Comparison of ENCODE assay signal across 19 cellular contexts in the genomic region with DNA sequence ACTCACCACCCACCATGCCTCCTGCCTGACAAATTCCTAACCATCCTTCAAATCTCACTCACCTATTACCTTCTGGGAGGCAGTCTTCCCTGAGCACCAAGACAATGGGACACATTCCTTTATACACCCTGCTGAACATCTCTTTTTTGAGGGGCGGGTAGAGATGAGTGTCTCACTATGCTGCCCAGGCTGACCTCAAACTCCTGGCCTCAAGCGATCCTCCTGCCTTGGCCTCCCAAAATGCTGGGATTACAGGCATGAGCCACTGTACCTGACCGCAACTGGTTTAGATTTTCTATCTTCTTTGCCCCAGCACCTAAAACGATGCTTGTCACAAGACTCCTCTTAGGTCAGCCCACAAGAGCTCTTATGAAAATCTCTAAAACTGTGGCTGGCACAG. TPM values are rescaled to one million over a fixed set of nuclear protein-coding genes. Genes with fewer than 3 reads are reported as not detected.
DNase-seq lines count a peak whose midpoint lies in the region; ATAC-seq, FAIRE-seq and TF ChIP-seq lines count a peak whose summit lies in the region.
"Had no signal": no experiment of that assay in that cellular context is flagged by ENCODE, and none has a peak within 500 bp of the region (broad histone marks: within the 10 kb centered on the region; RNA-seq: fewer than 3 reads in every experiment).

No MANE protein-coding gene starts in this region.

- H3K79me2 ChIP-seq in K562 (ENCODE audit: control insufficient read depth, insufficient read depth, low read length), result peaks cover 14% of the 10 kb centered on the region

- H3K4me1 ChIP-seq in HEK293 (ENCODE audit: control insufficient read depth, insufficient read depth, low read length), result no peaks in the 10 kb centered on the region
- peaks cover 0 to 12% of the 10 kb centered on the region in 2 experiments; a peak in 3 of 5 replicates for H3K4me1 ChIP-seq in K562 (replicated peaks in 1 of 2; ENCODE audit: control insufficient read depth in 2 of 2, insufficient read depth in 2 of 2, low read length in 2 of 2)
- H3K4me1 ChIP-seq in spleen, result peaks cover 0 to 11% (median 0%) of the 10 kb centered on the region in 6 donors

- H3K4me1 Mint-ChIP-seq in Calu3 (ENCODE audit: low read depth, unreplicated experiment), result peaks cover 12% of the 10 kb centered on the region

- no peaks in the 10 kb centered on the region for H4K20me1 ChIP-seq in K562 (replicated peaks; ENCODE audit: control insufficient read depth, insufficient read depth, low read length)

- DNase-seq in Calu3, result no peak
- DNase-seq in K562 (ENCODE audit: extremely low read depth in 1 of 4, low spot score in 3 of 4), result no peak
- peak; percentile 24 for DNase-seq in spleen
- no peak for DNase-seq in GOT3 (lab: John Stamatoyannopoulos, UW)
- no peak for DNase-seq in germinal center (ENCODE audit: low spot score)
- DNase-seq: C1 segment of cervical spinal cord; CD4-positive, alpha-beta memory T cell; COR-L47; DMS153; DND-41; GM23248 had no signal

- in situ Hi-C loops in K562 (cut with MboI), result loop anchor here (10.0 kb wide), 1 partner anchor 179 kb away; no protein-coding TSS in a partner anchor

- H3K9me3 ChIP-seq in HEK293 (ENCODE audit: control insufficient read depth, insufficient read depth, low read depth, low read length) (no peaks in the 10 kb centered on the region), K562 (replicated peaks; ENCODE audit: control insufficient read depth, insufficient read depth, low read depth, low read length) (no peaks in the 10 kb centered on the region), spleen (no peaks in the 10 kb centered on the region)
- H3K9me3 ChIP-seq: HAP-1 had no signal

- H3K36me3 ChIP-seq in HEK293 (ENCODE audit: control insufficient read depth in 2 of 2, insufficient read depth in 1 of 2, low read length in 2 of 2), result peaks cover 0 to 19% of the 10 kb centered on the region in 2 experiments; a peak in 1 of 3 replicates
- H3K36me3 ChIP-seq in K562 (ENCODE audit: control insufficient read depth, insufficient read depth, low read length), result peaks cover 18% of the 10 kb centered on the region
- peaks cover 0 to 10% (median 1%) of the 10 kb centered on the region in 6 donors for H3K36me3 ChIP-seq in spleen

- peaks cover under 1% of the 10 kb centered on the region for H3K36me3 Mint-ChIP-seq in Calu3 (ENCODE audit: insufficient read depth, unreplicated experiment)

- CTCF ChIA-PET in Calu3 (lab: Charles Lee) (interaction anchor here (0.6 to 0.7 kb wide), 2 partner anchors 118 to 556 kb away, joined by 3 read pairs; no protein-coding TSS in a partner anchor), HEK293 (lab: Yijun Ruan, JAX) (interaction anchor here (0.9 to 12.7 kb wide), 5 partner anchors 31 to 173 kb away, joined by 3 to 218 read pairs (median 4); a partner anchor contains a TSS), K562 (lab: Yijun Ruan, JAX; ENCODE audit: low intra/inter-chr PET ratio) (no interaction called here)

- TF ChIP-seq POLR2A in K562 (conservative IDR thresholded peaks at IDR 0.05) (no peak), spleen (IDR thresholded peaks at IDR 0.05) (no peak)

- H3K9ac ChIP-seq in K562 (ENCODE audit: insufficient read depth in 1 of 2, low read depth in 2 of 2, low read length in 2 of 2), result no peak overlapping the region
- H3K9ac ChIP-seq: GM23248 had no signal

- WGBS in K562 (ENCODE audit: insufficient coverage, low coverage, missing lambda C conversion rate), result 73% methylated on average over 4 of the region's 4 CpGs
- WGBS in spleen, 5 donors, result 92 to 97% (median 93%) methylated on average over 4 of the region's 4 CpGs

- FAIRE-seq in K562 (lab: Jason Lieb, UNC), result no peak
- FAIRE-seq: G401.6, GM12892, H54 had no signal

- no peaks in the 10 kb centered on the region for H3K9me3 Mint-ChIP-seq in Calu3 (ENCODE audit: low read depth, unreplicated experiment)

- BruUV-seq in Calu3 (replicated peaks; lab: Mats Ljungman, UMichigan) (no TSS peak), K562 (replicated peaks; lab: Mats Ljungman, UMichigan) (no TSS peak)

- intact Hi-C loops in Calu3 (cut with micrococcal nuclease; ENCODE audit: unreplicated experiment) (no loop called here), K562 (cut with micrococcal nuclease) (no loop called here), spleen (cut with DNase I; ENCODE audit: low total_unique reads) (no loop called here)

- no peak overlapping the region for H3K4me2 ChIP-seq in K562 (ENCODE audit: insufficient read depth, low read length)

- H3K27me3 Mint-ChIP-seq in Calu3 (ENCODE audit: unreplicated experiment), result no peaks in the 10 kb centered on the region
- H3K27me3 Mint-ChIP-seq: CD4-positive, alpha-beta memory T cell had no signal

- H3K4me3 ChIP-seq in HEK293 (ENCODE audit: low read depth, low read length) (no peak overlapping the region), K562 (no peak overlapping the region), spleen (no peak overlapping the region)
- H3K4me3 ChIP-seq: GM23248, HAP-1 had no signal

- no peak for ATAC-seq in K562

- no peak for TF ChIP-seq EP300 in K562 (IDR thresholded peaks at IDR 0.05; ENCODE audit: low read length)

- H3K4me3 Mint-ChIP-seq in Calu3 (ENCODE audit: low read depth, unreplicated experiment), result no peak overlapping the region
- H3K4me3 Mint-ChIP-seq: CD4-positive, alpha-beta memory T cell had no signal

- H3K9me1 ChIP-seq in K562 (ENCODE audit: control insufficient read depth, insufficient read depth, low read length), result no peaks in the 10 kb centered on the region

- TF ChIP-seq CTCF in Calu3 (IDR thresholded peaks at IDR 0.05; ENCODE audit: unreplicated experiment) (no peak), HEK293 (tag by site-specific recombination; IDR thresholded peaks at IDR 0.05) (no peak), K562 (IDR thresholded peaks at IDR 0.05 in 2 of 3, conservative IDR thresholded peaks at IDR 0.05 in 1 of 3; ENCODE audit: insufficient read depth in 2 of 3, low read depth in 1 of 3, low read length in 3 of 3) (no peak), spleen (IDR thresholded peaks at IDR 0.05 in 8 of 11, conservative IDR thresholded peaks at IDR 0.05 in 3 of 11) (no peak)

- H2AFZ ChIP-seq in K562 (ENCODE audit: low read depth, low read length), result no peak overlapping the region
- H2AFZ ChIP-seq: GM23248 had no signal

- POLR2A ChIA-PET in HEK293 (lab: Yijun Ruan, JAX) (interaction anchor here (1.6 to 2.0 kb wide), 2 partner anchors 8 to 30 kb away, joined by 8 read pairs; a partner anchor contains a TSS), K562 (lab: Yijun Ruan, JAX) (interaction anchor here (1.0 to 4.3 kb wide), 2 partner anchors 7 to 15 kb away, joined by 3 to 31 read pairs; a partner anchor contains a TSS)

- no peak for TF ChIP-seq RAD21 in K562 (CRISPR knock-in tag; conservative IDR thresholded peaks at IDR 0.05 in 1 of 2, IDR thresholded peaks at IDR 0.05 in 1 of 2)

- H3K27me3 ChIP-seq in K562 (ENCODE audit: control insufficient read depth in 2 of 2, insufficient read depth in 2 of 2, low read length in 2 of 2) (no peaks in the 10 kb centered on the region), spleen (replicated peaks in 1 of 7) (no peaks in the 10 kb centered on the region)

- H3K27ac ChIP-seq in HEK293 (ENCODE audit: extremely low read depth, low read depth, low read length), result no peak overlapping the region
- no peak overlapping the region for H3K27ac ChIP-seq in K562 (ENCODE audit: extremely low read depth, low read depth, low read length)
- no peak overlapping the region for H3K27ac ChIP-seq in spleen
- H3K27ac ChIP-seq: GM23248 had no signal

- peak overlapping the region; percentile 8 for H3K27ac Mint-ChIP-seq in Calu3 (ENCODE audit: unreplicated experiment)

RNA-seq across cellular contexts. Expression of a gene that starts 7.1 kb away (rescaled TPM):
- total RNA-seq in Calu3 (2022), result 68.5 and 73.5 TPM in 2 replicates
- 16.6 and 31.9 TPM in 2 replicates for total RNA-seq in K562 (2011; cell fraction: chromatin; rRNA removed; ENCODE audit: low replicate concordance)
- 45.1 and 48.4 TPM in 2 replicates for total RNA-seq in K562 (2011; cell fraction: nucleolus; rRNA removed)
- total RNA-seq in K562 (2011; cell fraction: nucleoplasm; rRNA removed), result 37.1 and 40.2 TPM in 2 replicates
- 172 and 189 TPM in 2 replicates for total RNA-seq in K562 (2014; rRNA removed)
- total RNA-seq in K562 (2014; rRNA removed; fragmentation: Illumina TruSeq; extraction: Trizol), result 86.1 and 109 TPM in 2 replicates
- total RNA-seq in K562 (2015; rRNA removed; fragmentation: Illumina TruSeq; extraction: Trizol), result 119 and 130 TPM in 2 replicates
- total RNA-seq in K562 (2021), result 159 and 166 TPM in 2 replicates
- polyA plus RNA-seq in K562 (2011; rRNA removed), result 133 and 155 TPM in 2 replicates
- polyA plus RNA-seq in K562 (2011; cell fraction: cytosol; rRNA removed), result 183 and 188 TPM in 2 replicates
- 68.3 and 76.8 TPM in 2 replicates for polyA plus RNA-seq in K562 (2011; cell fraction: nucleus; rRNA removed)
- 64.2 and 162 TPM in 2 replicates for polyA plus RNA-seq in K562 (2012)
- 158 and 183 TPM in 2 replicates for polyA plus RNA-seq in K562 (2014; fragmentation: Illumina TruSeq; extraction: Trizol)
- polyA plus RNA-seq in K562 (2014; fragmentation: Nextera tagmentation; extraction: Ambion mirVana), result 100 to 1,000 TPM; 493 to 553 TPM
- 199 and 222 TPM in 2 replicates for polyA plus RNA-seq in K562 (2014; rRNA removed)
- 67.5 and 72.6 TPM in 2 replicates for polyA minus RNA-seq in K562 (2011; rRNA and poly(A)+ RNA removed)
- polyA minus RNA-seq in K562 (2011; cell fraction: cytosol; rRNA and poly(A)+ RNA removed), result 17.3 and 37.4 TPM in 2 replicates
- polyA minus RNA-seq in K562 (2011; cell fraction: nucleus; rRNA and poly(A)+ RNA removed), result 13.5 and 21.9 TPM in 2 replicates
- total RNA-seq in spleen, result 10 to 100 TPM; 28.1 to 58.7 (median 39.0) TPM
- polyA plus RNA-seq in spleen, result 10 to 100 TPM; 38.7 to 57.4 (median 56.1) TPM

RNA-seq across cellular contexts. Expression of a gene that starts 7.9 kb away (rescaled TPM):
- total RNA-seq in Calu3 (2022) (9.5 and 12.5 TPM in 2 replicates), K562 (2014; rRNA removed) (32.0 and 36.4 TPM in 2 replicates), K562 (2014; rRNA removed; fragmentation: Illumina TruSeq; extraction: Trizol) (14.8 and 17.3 TPM in 2 replicates), K562 (2015; rRNA removed; fragmentation: Illumina TruSeq; extraction: Trizol) (16.1 and 17.8 TPM in 2 replicates), K562 (2021) (41.8 and 42.9 TPM in 2 replicates), spleen (10 to 100 TPM in 5 of 7 donors, 1 to 10 TPM in 2; 7.0 to 16.1 (median 13.0) TPM)
- 70.0 and 187 TPM in 2 replicates for total RNA-seq in K562 (2011; cell fraction: chromatin; rRNA removed; ENCODE audit: low replicate concordance)
- total RNA-seq in K562 (2011; cell fraction: nucleolus; rRNA removed), result 140 and 142 TPM in 2 replicates
- 97.5 and 106 TPM in 2 replicates for total RNA-seq in K562 (2011; cell fraction: nucleoplasm; rRNA removed)
- polyA plus RNA-seq in K562 (2011; rRNA removed) (24.6 and 30.6 TPM in 2 replicates), K562 (2014; fragmentation: Illumina TruSeq; extraction: Trizol) (33.4 and 37.3 TPM in 2 replicates), K562 (2014; fragmentation: Nextera tagmentation; extraction: Ambion mirVana) (1 to 10 TPM; 2.6 to 3.8 TPM), K562 (2014; rRNA removed) (29.9 and 30.6 TPM in 2 replicates), spleen (1 to 10 TPM; 6.2 to 8.4 (median 6.4) TPM)
- polyA plus RNA-seq in K562 (2011; cell fraction: cytosol; rRNA removed), result 32.9 and 51.5 TPM in 2 replicates
- 72.6 and 94.2 TPM in 2 replicates for polyA plus RNA-seq in K562 (2011; cell fraction: nucleus; rRNA removed)
- 24.9 and 86.3 TPM in 2 replicates for polyA plus RNA-seq in K562 (2012)
- 23.7 and 32.9 TPM in 2 replicates for polyA minus RNA-seq in K562 (2011; rRNA and poly(A)+ RNA removed)
- 24.3 and 29.1 TPM in 2 replicates for polyA minus RNA-seq in K562 (2011; cell fraction: cytosol; rRNA and poly(A)+ RNA removed)
- 38.5 and 48.2 TPM in 2 replicates for polyA minus RNA-seq in K562 (2011; cell fraction: nucleus; rRNA and poly(A)+ RNA removed)

RNA-seq across cellular contexts. Expression of a gene that starts 14.0 kb away (rescaled TPM):
- total RNA-seq in Calu3 (2022) (not detected in 2 replicates), K562 (2014; rRNA removed) (not detected in 2 replicates), K562 (2014; rRNA removed; fragmentation: Illumina TruSeq; extraction: Trizol) (not detected in 2 replicates), K562 (2015; rRNA removed; fragmentation: Illumina TruSeq; extraction: Trizol) (not detected in 2 replicates), K562 (2021) (not detected in 2 replicates), spleen (not detected)
- total RNA-seq in K562 (2011; cell fraction: chromatin; rRNA removed; ENCODE audit: low replicate concordance), result not detected in 2 replicates
- total RNA-seq in K562 (2011; cell fraction: nucleolus; rRNA removed), result not detected in 2 replicates
- total RNA-seq in K562 (2011; cell fraction: nucleoplasm; rRNA removed), result not detected in 2 replicates
- polyA plus RNA-seq in K562 (2011; rRNA removed) (not detected in 2 replicates), K562 (2014; fragmentation: Illumina TruSeq; extraction: Trizol) (not detected in 2 replicates), K562 (2014; fragmentation: Nextera tagmentation; extraction: Ambion mirVana) (not detected), K562 (2014; rRNA removed) (not detected in 2 replicates), spleen (not detected)
- polyA plus RNA-seq in K562 (2011; cell fraction: cytosol; rRNA removed), result not detected in 2 replicates
- not detected in 2 replicates for polyA plus RNA-seq in K562 (2011; cell fraction: nucleus; rRNA removed)
- polyA plus RNA-seq in K562 (2012), result 0.30 TPM in 1 of 2 replicates, not detected in the other
- polyA minus RNA-seq in K562 (2011; rRNA and poly(A)+ RNA removed), result not detected in 2 replicates
- polyA minus RNA-seq in K562 (2011; cell fraction: cytosol; rRNA and poly(A)+ RNA removed), result not detected in 2 replicates
- polyA minus RNA-seq in K562 (2011; cell fraction: nucleus; rRNA and poly(A)+ RNA removed), result not detected in 2 replicates
- total RNA-seq: A172; A673; CD4-positive, alpha-beta memory T cell; GM23248 had no signal
- polyA plus RNA-seq: BJ, GM23248 had no signal

RNA-seq across cellular contexts. Expression of a gene that starts 44.1 kb away (rescaled TPM):
- 80.8 and 170 TPM in 2 replicates for total RNA-seq in Calu3 (2022)
- 2.0 and 3.5 TPM in 2 replicates for total RNA-seq in K562 (2011; cell fraction: chromatin; rRNA removed; ENCODE audit: low replicate concordance)
- total RNA-seq in K562 (2011; cell fraction: nucleolus; rRNA removed), result 1.8 and 2.6 TPM in 2 replicates
- total RNA-seq in K562 (2011; cell fraction: nucleoplasm; rRNA removed), result 2.4 and 3.6 TPM in 2 replicates
- 7.7 and 11.8 TPM in 2 replicates for total RNA-seq in K562 (2014; rRNA removed)
- total RNA-seq in K562 (2014; rRNA removed; fragmentation: Illumina TruSeq; extraction: Trizol), result 6.4 and 7.9 TPM in 2 replicates
- 9.1 and 10.9 TPM in 2 replicates for total RNA-seq in K562 (2015; rRNA removed; fragmentation: Illumina TruSeq; extraction: Trizol)
- 9.7 and 9.8 TPM in 2 replicates for total RNA-seq in K562 (2021)
- 5.4 and 5.9 TPM in 2 replicates for polyA plus RNA-seq in K562 (2011; rRNA removed)
- polyA plus RNA-seq in K562 (2011; cell fraction: cytosol; rRNA removed), result 11.2 and 16.3 TPM in 2 replicates
- 2.8 and 4.5 TPM in 2 replicates for polyA plus RNA-seq in K562 (2011; cell fraction: nucleus; rRNA removed)
- 33.5 and 84.9 TPM in 2 replicates for polyA plus RNA-seq in K562 (2012)
- polyA plus RNA-seq in K562 (2014; fragmentation: Illumina TruSeq; extraction: Trizol), result 13.2 and 15.7 TPM in 2 replicates
- 10 to 100 TPM; 21.5 to 24.9 TPM for polyA plus RNA-seq in K562 (2014; fragmentation: Nextera tagmentation; extraction: Ambion mirVana)
- polyA plus RNA-seq in K562 (2014; rRNA removed), result 9.8 and 11.1 TPM in 2 replicates
- 5.3 and 6.6 TPM in 2 replicates for polyA minus RNA-seq in K562 (2011; rRNA and poly(A)+ RNA removed)
- 3.4 TPM in 2 replicates for polyA minus RNA-seq in K562 (2011; cell fraction: cytosol; rRNA and poly(A)+ RNA removed)
- polyA minus RNA-seq in K562 (2011; cell fraction: nucleus; rRNA and poly(A)+ RNA removed), result 1.1 and 2.6 TPM in 2 replicates
- 100 to 1,000 TPM in 5 of 7 donors, 10 to 100 TPM in 2; 74.2 to 137 (median 112) TPM for total RNA-seq in spleen
- polyA plus RNA-seq in spleen, result 100 to 1,000 TPM in 1 of 3 donors, 10 to 100 TPM in 2; 46.8 to 135 (median 79.5) TPM
